In the genomic region with DNA sequence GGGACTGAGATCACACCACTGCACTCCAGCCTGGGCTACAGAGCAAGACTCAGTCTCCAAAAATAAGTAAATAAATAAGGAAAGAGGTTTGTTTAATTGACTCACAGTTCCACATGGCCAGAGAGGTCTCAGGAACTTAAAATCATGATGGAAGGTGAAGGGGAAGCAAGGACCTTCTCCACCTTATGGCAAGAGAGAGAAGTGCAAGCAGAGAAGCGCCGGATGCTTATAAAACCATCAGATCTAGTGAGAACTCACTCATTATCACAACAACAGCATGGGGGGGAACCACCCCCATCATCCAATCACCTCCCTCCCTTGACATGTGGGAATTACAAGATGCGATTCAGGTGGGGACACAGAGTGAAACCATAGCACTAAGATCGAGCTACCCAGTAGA, we compare ENCODE assay signal across 1 cellular context.
TF ChIP-seq lines count a peak whose summit lies in the region.

No MANE protein-coding gene starts in this region.

TF ChIP-seq in GM23338, 12 proteins besides CTCF, POLR2A, EP300 and RAD21 (continued from another document):
- TF ChIP-seq, protein P1, sequence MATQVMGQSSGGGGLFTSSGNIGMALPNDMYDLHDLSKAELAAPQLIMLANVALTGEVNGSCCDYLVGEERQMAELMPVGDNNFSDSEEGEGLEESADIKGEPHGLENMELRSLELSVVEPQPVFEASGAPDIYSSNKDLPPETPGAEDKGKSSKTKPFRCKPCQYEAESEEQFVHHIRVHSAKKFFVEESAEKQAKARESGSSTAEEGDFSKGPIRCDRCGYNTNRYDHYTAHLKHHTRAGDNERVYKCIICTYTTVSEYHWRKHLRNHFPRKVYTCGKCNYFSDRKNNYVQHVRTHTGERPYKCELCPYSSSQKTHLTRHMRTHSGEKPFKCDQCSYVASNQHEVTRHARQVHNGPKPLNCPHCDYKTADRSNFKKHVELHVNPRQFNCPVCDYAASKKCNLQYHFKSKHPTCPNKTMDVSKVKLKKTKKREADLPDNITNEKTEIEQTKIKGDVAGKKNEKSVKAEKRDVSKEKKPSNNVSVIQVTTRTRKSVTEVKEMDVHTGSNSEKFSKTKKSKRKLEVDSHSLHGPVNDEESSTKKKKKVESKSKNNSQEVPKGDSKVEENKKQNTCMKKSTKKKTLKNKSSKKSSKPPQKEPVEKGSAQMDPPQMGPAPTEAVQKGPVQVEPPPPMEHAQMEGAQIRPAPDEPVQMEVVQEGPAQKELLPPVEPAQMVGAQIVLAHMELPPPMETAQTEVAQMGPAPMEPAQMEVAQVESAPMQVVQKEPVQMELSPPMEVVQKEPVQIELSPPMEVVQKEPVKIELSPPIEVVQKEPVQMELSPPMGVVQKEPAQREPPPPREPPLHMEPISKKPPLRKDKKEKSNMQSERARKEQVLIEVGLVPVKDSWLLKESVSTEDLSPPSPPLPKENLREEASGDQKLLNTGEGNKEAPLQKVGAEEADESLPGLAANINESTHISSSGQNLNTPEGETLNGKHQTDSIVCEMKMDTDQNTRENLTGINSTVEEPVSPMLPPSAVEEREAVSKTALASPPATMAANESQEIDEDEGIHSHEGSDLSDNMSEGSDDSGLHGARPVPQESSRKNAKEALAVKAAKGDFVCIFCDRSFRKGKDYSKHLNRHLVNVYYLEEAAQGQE (IDR thresholded peaks at IDR 0.05; ENCODE audit: unreplicated experiment) = no peak
- TF ChIP-seq STAT1 (IDR thresholded peaks at IDR 0.05; ENCODE audit: unreplicated experiment) = no peak
TF ChIP-seq in GM23338: peak in this region for 0.
